Comparison of ENCODE assay signal across 6 cellular contexts in the genomic region with DNA sequence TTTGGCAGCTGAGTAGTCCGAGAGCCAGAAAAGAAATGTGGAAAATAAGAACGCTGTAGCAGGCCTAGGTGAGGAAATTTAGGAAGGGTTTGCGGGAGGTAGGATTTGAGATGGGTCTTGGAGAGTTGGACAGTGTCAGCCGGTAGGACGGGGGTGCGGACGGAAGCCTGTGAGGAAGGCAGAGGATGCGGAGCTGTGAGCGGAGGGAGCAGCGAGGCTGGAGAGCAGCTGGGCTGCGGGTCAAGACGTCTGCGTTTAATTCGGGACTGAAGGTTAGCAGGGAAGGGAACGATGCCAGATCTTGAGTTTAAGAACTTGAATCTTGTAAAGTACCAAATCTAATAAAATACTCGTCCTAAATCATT. TPM values are rescaled to one million over a fixed set of nuclear protein-coding genes. Genes with fewer than 3 reads are reported as not detected.
DNase-seq lines count a peak whose midpoint lies in the region; ATAC-seq and TF ChIP-seq lines count a peak whose summit lies in the region.

No MANE protein-coding gene starts in this region.

- ATAC-seq in HG02571 (IDR thresholded peaks at IDR 0.05; ENCODE audit: unreplicated experiment), result no peak

- peak; percentile 26 for DNase-seq in NCI-H2107 treated with DMSO at 0.1 percent for 48 hours (lab: John Stamatoyannopoulos, UW; ENCODE audit: unreplicated experiment)
- DNase-seq in NCI-H2107 (lab: John Stamatoyannopoulos, UW), result no peak
- no peak for DNase-seq in fibroblast of villous mesenchyme (ENCODE audit: low read depth)
- DNase-seq in stomach, result no peak
- DNase-seq in dedifferentiated amniotic fluid mesenchymal stem cell (ENCODE audit: extremely low spot score), result no peak

- H3K36me3 ChIP-seq in stomach, result peaks cover 29 to 39% (median 39%) of the 10 kb centered on the region in 4 donors

- intact Hi-C loops in stomach (cut with DNase I; ENCODE audit: low total_unique reads), result no loop called here

- H3K4me1 ChIP-seq in stomach, result peaks cover 19 to 27% (median 25%) of the 10 kb centered on the region in 4 donors

- H3K9me3 ChIP-seq in stomach, result no peaks in the 10 kb centered on the region

- 13 to 23% (median 19%) methylated on average over 16 of the region's 16 CpGs for WGBS in stomach, 5 donors

- TF ChIP-seq CTCF in fibroblast of villous mesenchyme (IDR thresholded peaks at IDR 0.05; ENCODE audit: insufficient read depth, low read depth, low read length), result no peak
- no peak for TF ChIP-seq CTCF in stomach (IDR thresholded peaks at IDR 0.05)

- H3K4me3 ChIP-seq in fibroblast of villous mesenchyme (ENCODE audit: low read depth, low read length) (peak overlapping the region; percentile 58), stomach (peak overlapping the region; percentile 74 to 82 (median 78))

- no peak for TF ChIP-seq EP300 in stomach (IDR thresholded peaks at IDR 0.05)

- H3K27me3 ChIP-seq in stomach, result peaks cover 0 to 13% (median 0%) of the 10 kb centered on the region in 3 donors

- peak overlapping the region; percentile 45 to 77 (median 72) for H3K27ac ChIP-seq in stomach

- no peak for TF ChIP-seq POLR2A in stomach (IDR thresholded peaks at IDR 0.05)

RNA-seq across cellular contexts. Expression of gene TIGD3, which starts 0.7 kb away (rescaled TPM):
- under 0.01 TPM in 1 of 2 replicates, not detected in the other for total RNA-seq in fibroblast of villous mesenchyme
- 1 to 10 TPM in 1 of 5 donors, not detected in 4; 4.5 TPM for total RNA-seq in stomach
- polyA plus RNA-seq in stomach, result under 1 TPM in 2 of 3 donors, not detected in 1; 0.25 to 0.44 TPM

RNA-seq across cellular contexts. Expression of gene DPF2, which starts 20.2 kb away (rescaled TPM):
- total RNA-seq in fibroblast of villous mesenchyme (47.0 and 60.9 TPM in 2 replicates), stomach (10 to 100 TPM; 14.7 to 92.8 (median 35.1) TPM)
- polyA plus RNA-seq in stomach, result 10 to 100 TPM; 14.9 to 22.6 (median 19.6) TPM

RNA-seq across cellular contexts. Expression of gene SLC25A45, which starts 28.6 kb away (rescaled TPM):
- total RNA-seq in fibroblast of villous mesenchyme, result 1.7 and 2.9 TPM in 2 replicates
- total RNA-seq in stomach, result 100 to 1,000 TPM in 1 of 5 donors, 1 to 10 TPM in 4; 1.2 to 101 (median 2.4) TPM
- 1 to 10 TPM; 1.9 to 3.8 (median 3.1) TPM for polyA plus RNA-seq in stomach

RNA-seq across cellular contexts. Expression of gene FRMD8, which starts 32.6 kb away (rescaled TPM):
- 44.5 and 60.6 TPM in 2 replicates for total RNA-seq in fibroblast of villous mesenchyme
- total RNA-seq in stomach, result 100 to 1,000 TPM in 3 of 5 donors, 10 to 100 TPM in 1, 1 to 10 TPM in 1; 9.3 to 340 (median 114) TPM
- polyA plus RNA-seq in stomach, result 10 to 100 TPM; 11.8 to 16.3 (median 13.6) TPM

RNA-seq across cellular contexts. Expression of gene CDC42EP2, which starts 39.2 kb away (rescaled TPM):
- total RNA-seq in fibroblast of villous mesenchyme (21.3 and 32.8 TPM in 2 replicates), stomach (10 to 100 TPM in 2 of 5 donors, 1 to 10 TPM in 1, under 1 TPM in 1, not detected in 1; 0.89 to 18.3 (median 8.3) TPM)
- polyA plus RNA-seq in stomach, result 10 to 100 TPM; 13.8 to 22.0 (median 18.4) TPM
